1 cellular context compared by ENCODE assay signal in the genomic region with DNA sequence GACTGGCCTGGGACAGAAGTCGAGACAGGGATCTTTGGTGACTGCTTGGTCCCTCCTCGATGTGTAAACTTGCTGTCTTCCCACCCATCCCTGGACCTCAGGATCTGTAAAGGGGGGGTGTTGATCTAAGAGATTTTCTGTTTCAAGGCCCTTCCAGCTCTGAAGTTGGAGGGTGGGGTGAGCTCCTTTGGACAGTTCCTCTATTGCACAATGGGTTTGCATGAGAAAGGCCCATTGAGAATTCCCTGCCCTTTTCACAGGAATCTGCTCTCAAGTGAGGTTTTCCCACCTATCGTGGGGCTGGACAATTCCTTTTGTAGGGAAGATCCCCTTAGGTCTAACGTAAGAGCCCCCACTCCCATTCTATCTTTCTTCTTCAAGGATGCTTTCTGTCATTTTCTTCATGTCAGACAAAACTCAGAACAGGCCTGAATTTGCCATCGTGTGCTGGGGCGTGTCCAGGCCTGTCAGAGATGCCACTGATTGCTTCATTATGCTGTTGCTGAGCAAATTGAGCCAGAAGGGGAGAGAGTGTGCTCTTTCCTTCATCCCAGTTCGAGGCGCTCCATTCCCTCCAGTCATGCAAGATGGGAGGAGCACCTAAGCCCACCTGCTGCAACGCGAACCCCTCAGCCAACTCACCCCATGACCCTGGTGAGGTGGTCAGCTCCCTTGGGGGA.
TF ChIP-seq lines count a peak whose summit lies in the region.

No MANE protein-coding gene starts in this region.

TF ChIP-seq in GM23338, 12 proteins besides CTCF, POLR2A, EP300 and RAD21:
- TF ChIP-seq, protein P1, sequence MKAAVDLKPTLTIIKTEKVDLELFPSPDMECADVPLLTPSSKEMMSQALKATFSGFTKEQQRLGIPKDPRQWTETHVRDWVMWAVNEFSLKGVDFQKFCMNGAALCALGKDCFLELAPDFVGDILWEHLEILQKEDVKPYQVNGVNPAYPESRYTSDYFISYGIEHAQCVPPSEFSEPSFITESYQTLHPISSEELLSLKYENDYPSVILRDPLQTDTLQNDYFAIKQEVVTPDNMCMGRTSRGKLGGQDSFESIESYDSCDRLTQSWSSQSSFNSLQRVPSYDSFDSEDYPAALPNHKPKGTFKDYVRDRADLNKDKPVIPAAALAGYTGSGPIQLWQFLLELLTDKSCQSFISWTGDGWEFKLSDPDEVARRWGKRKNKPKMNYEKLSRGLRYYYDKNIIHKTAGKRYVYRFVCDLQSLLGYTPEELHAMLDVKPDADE (IDR thresholded peaks at IDR 0.05): no peak
- TF ChIP-seq, protein P2, sequence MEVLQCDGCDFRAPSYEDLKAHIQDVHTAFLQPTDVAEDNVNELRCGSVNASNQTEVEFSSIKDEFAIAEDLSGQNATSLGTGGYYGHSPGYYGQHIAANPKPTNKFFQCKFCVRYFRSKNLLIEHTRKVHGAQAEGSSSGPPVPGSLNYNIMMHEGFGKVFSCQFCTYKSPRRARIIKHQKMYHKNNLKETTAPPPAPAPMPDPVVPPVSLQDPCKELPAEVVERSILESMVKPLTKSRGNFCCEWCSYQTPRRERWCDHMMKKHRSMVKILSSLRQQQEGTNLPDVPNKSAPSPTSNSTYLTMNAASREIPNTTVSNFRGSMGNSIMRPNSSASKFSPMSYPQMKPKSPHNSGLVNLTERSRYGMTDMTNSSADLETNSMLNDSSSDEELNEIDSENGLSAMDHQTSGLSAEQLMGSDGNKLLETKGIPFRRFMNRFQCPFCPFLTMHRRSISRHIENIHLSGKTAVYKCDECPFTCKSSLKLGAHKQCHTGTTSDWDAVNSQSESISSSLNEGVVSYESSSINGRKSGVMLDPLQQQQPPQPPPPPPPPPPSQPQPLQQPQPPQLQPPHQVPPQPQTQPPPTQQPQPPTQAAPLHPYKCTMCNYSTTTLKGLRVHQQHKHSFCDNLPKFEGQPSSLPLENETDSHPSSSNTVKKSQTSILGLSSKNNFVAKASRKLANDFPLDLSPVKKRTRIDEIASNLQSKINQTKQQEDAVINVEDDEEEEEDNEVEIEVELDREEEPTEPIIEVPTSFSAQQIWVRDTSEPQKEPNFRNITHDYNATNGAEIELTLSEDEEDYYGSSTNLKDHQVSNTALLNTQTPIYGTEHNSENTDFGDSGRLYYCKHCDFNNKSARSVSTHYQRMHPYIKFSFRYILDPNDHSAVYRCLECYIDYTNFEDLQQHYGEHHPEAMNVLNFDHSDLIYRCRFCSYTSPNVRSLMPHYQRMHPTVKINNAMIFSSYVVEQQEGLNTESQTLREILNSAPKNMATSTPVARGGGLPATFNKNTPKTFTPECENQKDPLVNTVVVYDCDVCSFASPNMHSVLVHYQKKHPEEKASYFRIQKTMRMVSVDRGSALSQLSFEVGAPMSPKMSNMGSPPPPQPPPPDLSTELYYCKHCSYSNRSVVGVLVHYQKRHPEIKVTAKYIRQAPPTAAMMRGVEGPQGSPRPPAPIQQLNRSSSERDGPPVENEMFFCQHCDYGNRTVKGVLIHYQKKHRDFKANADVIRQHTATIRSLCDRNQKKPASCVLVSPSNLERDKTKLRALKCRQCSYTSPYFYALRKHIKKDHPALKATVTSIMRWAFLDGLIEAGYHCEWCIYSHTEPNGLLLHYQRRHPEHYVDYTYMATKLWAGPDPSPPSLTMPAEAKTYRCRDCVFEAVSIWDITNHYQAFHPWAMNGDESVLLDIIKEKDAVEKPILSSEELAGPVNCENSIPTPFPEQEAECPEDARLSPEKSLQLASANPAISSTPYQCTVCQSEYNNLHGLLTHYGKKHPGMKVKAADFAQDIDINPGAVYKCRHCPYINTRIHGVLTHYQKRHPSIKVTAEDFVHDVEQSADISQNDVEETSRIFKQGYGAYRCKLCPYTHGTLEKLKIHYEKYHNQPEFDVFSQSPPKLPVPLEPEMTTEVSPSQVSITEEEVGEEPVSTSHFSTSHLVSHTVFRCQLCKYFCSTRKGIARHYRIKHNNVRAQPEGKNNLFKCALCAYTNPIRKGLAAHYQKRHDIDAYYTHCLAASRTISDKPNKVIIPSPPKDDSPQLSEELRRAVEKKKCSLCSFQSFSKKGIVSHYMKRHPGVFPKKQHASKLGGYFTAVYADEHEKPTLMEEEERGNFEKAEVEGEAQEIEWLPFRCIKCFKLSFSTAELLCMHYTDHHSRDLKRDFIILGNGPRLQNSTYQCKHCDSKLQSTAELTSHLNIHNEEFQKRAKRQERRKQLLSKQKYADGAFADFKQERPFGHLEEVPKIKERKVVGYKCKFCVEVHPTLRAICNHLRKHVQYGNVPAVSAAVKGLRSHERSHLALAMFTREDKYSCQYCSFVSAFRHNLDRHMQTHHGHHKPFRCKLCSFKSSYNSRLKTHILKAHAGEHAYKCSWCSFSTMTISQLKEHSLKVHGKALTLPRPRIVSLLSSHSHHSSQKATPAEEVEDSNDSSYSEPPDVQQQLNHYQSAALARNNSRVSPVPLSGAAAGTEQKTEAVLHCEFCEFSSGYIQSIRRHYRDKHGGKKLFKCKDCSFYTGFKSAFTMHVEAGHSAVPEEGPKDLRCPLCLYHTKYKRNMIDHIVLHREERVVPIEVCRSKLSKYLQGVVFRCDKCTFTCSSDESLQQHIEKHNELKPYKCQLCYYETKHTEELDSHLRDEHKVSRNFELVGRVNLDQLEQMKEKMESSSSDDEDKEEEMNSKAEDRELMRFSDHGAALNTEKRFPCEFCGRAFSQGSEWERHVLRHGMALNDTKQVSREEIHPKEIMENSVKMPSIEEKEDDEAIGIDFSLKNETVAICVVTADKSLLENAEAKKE (CRISPR knock-in tag; IDR thresholded peaks at IDR 0.05): no peak
- TF ChIP-seq POLR2AphosphoS5 (IDR thresholded peaks at IDR 0.05; ENCODE audit: low read depth) (no peak), STAT1 (IDR thresholded peaks at IDR 0.05; ENCODE audit: unreplicated experiment) (no peak), CREB1 (CRISPR knock-in tag; IDR thresholded peaks at IDR 0.05; ENCODE audit: low read depth) (no peak)
- TF ChIP-seq, protein P3, sequence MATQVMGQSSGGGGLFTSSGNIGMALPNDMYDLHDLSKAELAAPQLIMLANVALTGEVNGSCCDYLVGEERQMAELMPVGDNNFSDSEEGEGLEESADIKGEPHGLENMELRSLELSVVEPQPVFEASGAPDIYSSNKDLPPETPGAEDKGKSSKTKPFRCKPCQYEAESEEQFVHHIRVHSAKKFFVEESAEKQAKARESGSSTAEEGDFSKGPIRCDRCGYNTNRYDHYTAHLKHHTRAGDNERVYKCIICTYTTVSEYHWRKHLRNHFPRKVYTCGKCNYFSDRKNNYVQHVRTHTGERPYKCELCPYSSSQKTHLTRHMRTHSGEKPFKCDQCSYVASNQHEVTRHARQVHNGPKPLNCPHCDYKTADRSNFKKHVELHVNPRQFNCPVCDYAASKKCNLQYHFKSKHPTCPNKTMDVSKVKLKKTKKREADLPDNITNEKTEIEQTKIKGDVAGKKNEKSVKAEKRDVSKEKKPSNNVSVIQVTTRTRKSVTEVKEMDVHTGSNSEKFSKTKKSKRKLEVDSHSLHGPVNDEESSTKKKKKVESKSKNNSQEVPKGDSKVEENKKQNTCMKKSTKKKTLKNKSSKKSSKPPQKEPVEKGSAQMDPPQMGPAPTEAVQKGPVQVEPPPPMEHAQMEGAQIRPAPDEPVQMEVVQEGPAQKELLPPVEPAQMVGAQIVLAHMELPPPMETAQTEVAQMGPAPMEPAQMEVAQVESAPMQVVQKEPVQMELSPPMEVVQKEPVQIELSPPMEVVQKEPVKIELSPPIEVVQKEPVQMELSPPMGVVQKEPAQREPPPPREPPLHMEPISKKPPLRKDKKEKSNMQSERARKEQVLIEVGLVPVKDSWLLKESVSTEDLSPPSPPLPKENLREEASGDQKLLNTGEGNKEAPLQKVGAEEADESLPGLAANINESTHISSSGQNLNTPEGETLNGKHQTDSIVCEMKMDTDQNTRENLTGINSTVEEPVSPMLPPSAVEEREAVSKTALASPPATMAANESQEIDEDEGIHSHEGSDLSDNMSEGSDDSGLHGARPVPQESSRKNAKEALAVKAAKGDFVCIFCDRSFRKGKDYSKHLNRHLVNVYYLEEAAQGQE (IDR thresholded peaks at IDR 0.05; ENCODE audit: unreplicated experiment): no peak
